In genomic region chr22:43884600-43885318, GRCh38 we compare ENCODE assay signal across 9 cellular contexts. TPM values are rescaled to one million over a fixed set of nuclear protein-coding genes. Genes with fewer than 3 reads are reported as not detected.
DNase-seq lines count a peak whose midpoint lies in the region; ATAC-seq and TF ChIP-seq lines count a peak whose summit lies in the region.
"Had no signal": no experiment of that assay in that cellular context is flagged by ENCODE, and none has a peak within 500 bp of the region (broad histone marks: within the 10 kb centered on the region; RNA-seq: fewer than 3 reads in every experiment).

No MANE protein-coding gene starts in this region.

- no peak overlapping the region for H3K4me3 ChIP-seq in Jurkat, Clone E6-1 (ENCODE audit: low read length)

- ATAC-seq in GM19455 (IDR thresholded peaks at IDR 0.05; ENCODE audit: unreplicated experiment) = peak; percentile 75
- ATAC-seq in HG03025 (IDR thresholded peaks at IDR 0.05; ENCODE audit: low FRiP score, unreplicated experiment) = no peak

- H3K36me3 Mint-ChIP-seq in Calu3 (ENCODE audit: insufficient read depth, unreplicated experiment) = peaks cover 4% of the 10 kb centered on the region
- H3K36me3 Mint-ChIP-seq in MCF 10A (ENCODE audit: insufficient read depth, unreplicated experiment) = peaks cover 6% of the 10 kb centered on the region

- TF ChIP-seq CTCF in Calu3 (IDR thresholded peaks at IDR 0.05; ENCODE audit: unreplicated experiment) (peak; percentile 93), MCF 10A (IDR thresholded peaks at IDR 0.05; ENCODE audit: unreplicated experiment) (peak; percentile 83)

- POLR2A ChIA-PET in MCF 10A (lab: Yijun Ruan, JAX) = interaction anchor here (0.7 kb wide), 1 partner anchor 71 kb away, joined by 3 read pairs; the partner anchor contains the start of gene SAMM50

- BruUV-seq in Calu3 (replicated peaks; lab: Mats Ljungman, UMichigan) (no TSS peak), MCF 10A (replicated peaks; lab: Mats Ljungman, UMichigan) (no TSS peak)

- CTCF ChIA-PET in Calu3 (lab: Charles Lee) = interaction anchor here (0.7 to 1.2 kb wide), 3 partner anchors 15 to 61 kb away, joined by 3 to 15 read pairs (median 5); no protein-coding TSS in a partner anchor
- CTCF ChIA-PET in MCF 10A (lab: Yijun Ruan, JAX) = interaction anchor here (0.6 to 3.8 kb wide), 23 partner anchors 14 to 829 kb away, joined by 3 to 38 read pairs (median 4); partner anchors contain the start of gene PNPLA3

- H3K4me3 Mint-ChIP-seq in Calu3 (ENCODE audit: low read depth, unreplicated experiment) (no peak overlapping the region), MCF 10A (ENCODE audit: unreplicated experiment) (no peak overlapping the region)

- H3K9me3 Mint-ChIP-seq in Calu3 (ENCODE audit: low read depth, unreplicated experiment) (no peaks in the 10 kb centered on the region), MCF 10A (ENCODE audit: unreplicated experiment) (no peaks in the 10 kb centered on the region)

- intact Hi-C loops in Calu3 (cut with micrococcal nuclease; ENCODE audit: unreplicated experiment) = no loop called here
- intact Hi-C loops in MCF 10A (cut with micrococcal nuclease) = loop anchor here (5.0 kb wide), 1 partner anchor 743 kb away; no protein-coding TSS in a partner anchor

- peaks cover 76% of the 10 kb centered on the region for H3K27me3 Mint-ChIP-seq in Calu3 (ENCODE audit: unreplicated experiment)
- peaks cover 31% of the 10 kb centered on the region for H3K27me3 Mint-ChIP-seq in MCF 10A (ENCODE audit: insufficient read depth, unreplicated experiment)

- H3K27ac Mint-ChIP-seq in Calu3 (ENCODE audit: unreplicated experiment) (no peak overlapping the region), MCF 10A (ENCODE audit: low read depth, unreplicated experiment) (no peak overlapping the region)

- DNase-seq in Calu3 (peak; percentile 84), T-helper 2 cell (peak in 3 of 5 experiments; percentile 17 to 24 (median 18)), MCF 10A (ENCODE audit: unreplicated experiment) (peak; percentile 59), left kidney (ENCODE audit: low read depth, low spot score) (peak; percentile 72)
- DNase-seq in Jurkat, Clone E6-1 (ENCODE audit: low read depth, low spot score) = peak; percentile 10
- peak; percentile 37 for DNase-seq in stimulated activated CD8-positive, alpha-beta memory T cell treated with anti-CD3 and anti-CD28 coated beads, Interleukin-7, amount 100 ng/mL, for 24 hours (ENCODE audit: low read depth)

- H3K4me1 Mint-ChIP-seq in Calu3 (ENCODE audit: low read depth, unreplicated experiment) (no peaks in the 10 kb centered on the region), MCF 10A (ENCODE audit: insufficient read depth, unreplicated experiment) (no peaks in the 10 kb centered on the region)

RNA-seq across cellular contexts. Expression of gene PNPLA5, which starts 7.1 kb away (rescaled TPM):
- total RNA-seq in Calu3 (2022) (not detected in 2 replicates), MCF 10A (2022) (not detected in 2 replicates)
- not detected for polyA plus RNA-seq in Jurkat, Clone E6-1 (2012; ENCODE audit: insufficient read depth, insufficient read length)
- total RNA-seq: renal cortical epithelial cell had no signal

RNA-seq across cellular contexts. Expression of gene SULT4A1, which starts 22.4 kb away (rescaled TPM):
- total RNA-seq in Calu3 (2022) = 7.9 and 9.1 TPM in 2 replicates
- not detected for polyA plus RNA-seq in Jurkat, Clone E6-1 (2012; ENCODE audit: insufficient read depth, insufficient read length)
- not detected in 2 replicates for total RNA-seq in MCF 10A (2022)

RNA-seq across cellular contexts. Expression of gene PNPLA3, which starts 38.8 kb away (rescaled TPM):
- 8.0 and 9.5 TPM in 2 replicates for total RNA-seq in Calu3 (2022)
- 1.7 TPM for polyA plus RNA-seq in Jurkat, Clone E6-1 (2012; ENCODE audit: insufficient read depth, insufficient read length)
- 4.1 and 4.2 TPM in 2 replicates for total RNA-seq in MCF 10A (2022)

Comparison
In these comparisons a context has a peak if more than half of its experiments do, and no peak if none do; other contexts are left out.
1. DNase-seq: peak in every context shown above with its lines; median percentile 84 in Calu3; 72 in left kidney; 59 in MCF 10A; 37 in stimulated activated CD8-positive, alpha-beta memory T cell treated with anti-CD3 and anti-CD28 coated beads, Interleukin-7, amount 100 ng/mL, for 24 hours; 18 in T-helper 2 cell; 10 in Jurkat, Clone E6-1.